In the genomic region with DNA sequence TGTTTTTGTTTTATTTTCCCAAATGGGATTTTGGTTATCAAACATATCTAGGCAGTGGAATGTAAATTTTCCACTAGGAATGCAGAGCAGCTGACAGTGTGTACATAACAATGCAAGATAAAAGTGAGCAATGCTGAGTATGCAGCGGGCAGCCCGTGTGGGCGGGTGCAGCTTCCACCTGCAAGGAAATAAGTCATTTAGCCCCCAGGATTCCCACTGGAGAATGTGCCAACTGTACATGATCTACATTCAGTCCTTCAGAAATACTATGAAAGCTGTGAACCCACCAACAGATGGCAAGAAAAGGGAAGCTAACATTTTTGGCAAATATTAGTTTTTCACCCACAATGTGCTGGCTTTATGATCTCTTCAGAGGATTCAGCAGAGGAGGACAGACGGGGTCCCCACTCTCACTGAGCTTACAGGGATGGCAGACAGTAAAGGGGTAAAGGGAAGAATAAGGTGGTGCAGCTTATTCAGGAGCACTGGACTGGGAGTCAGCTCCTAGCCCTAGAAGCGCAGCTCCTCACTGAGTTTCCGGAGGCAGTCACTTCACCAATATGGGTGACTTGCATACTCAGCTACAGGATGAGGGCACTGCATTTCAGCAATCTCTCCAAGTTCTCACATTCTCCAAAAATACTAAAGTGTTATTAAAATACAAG, we compare ENCODE assay signal across 14 cellular contexts. TPM values are rescaled to one million over a fixed set of nuclear protein-coding genes. Genes with fewer than 3 reads are reported as not detected.
DNase-seq lines count a peak whose midpoint lies in the region; ATAC-seq, FAIRE-seq and TF ChIP-seq lines count a peak whose summit lies in the region.
"Had no signal": no experiment of that assay in that cellular context is flagged by ENCODE, and none has a peak within 500 bp of the region (broad histone marks: within the 10 kb centered on the region; RNA-seq: fewer than 3 reads in every experiment).

No MANE protein-coding gene starts in this region.

- H3K27me3 Mint-ChIP-seq in astrocyte (ENCODE audit: low read depth, unreplicated experiment) = no peaks in the 10 kb centered on the region

- peak overlapping the region; percentile 47 for H3K4me3 Mint-ChIP-seq in astrocyte (ENCODE audit: unreplicated experiment)

- H3K27ac Mint-ChIP-seq in astrocyte (ENCODE audit: unreplicated experiment) = peak overlapping the region; percentile 99

- H3K79me2 ChIP-seq in astrocyte (ENCODE audit: insufficient read depth, low read length) (no peaks in the 10 kb centered on the region), smooth muscle cell (ENCODE audit: low read depth) (no peaks in the 10 kb centered on the region)

- H3K4me1 ChIP-seq in astrocyte (ENCODE audit: insufficient read depth, low read length) (peaks cover 11% of the 10 kb centered on the region), smooth muscle cell (ENCODE audit: low read depth) (no peaks in the 10 kb centered on the region)

- peaks cover 32% of the 10 kb centered on the region for H3K4me1 Mint-ChIP-seq in astrocyte (ENCODE audit: low read depth, unreplicated experiment)

- H3K4me3 ChIP-seq in astrocyte (ENCODE audit: insufficient read depth, low read depth, low read length) = no peak overlapping the region
- H3K4me3 ChIP-seq in smooth muscle cell = no peak overlapping the region

- H3K27ac ChIP-seq in astrocyte (ENCODE audit: low read depth, low read length) (peak overlapping the region; percentile 49), smooth muscle cell (ENCODE audit: low read depth) (no peak overlapping the region)

- WGBS in smooth muscle cell (ENCODE audit: low lambda C conversion rate) = 47% methylated on average over 6 of the region's 6 CpGs

- H3K36me3 Mint-ChIP-seq in astrocyte (ENCODE audit: low read depth, unreplicated experiment) = no peaks in the 10 kb centered on the region

- H3K9me3 ChIP-seq in astrocyte (ENCODE audit: insufficient read depth, low read depth, low read length) (no peaks in the 10 kb centered on the region), smooth muscle cell (replicated peaks; ENCODE audit: low read depth) (no peaks in the 10 kb centered on the region)

- peaks cover 1% of the 10 kb centered on the region for H3K9me3 Mint-ChIP-seq in astrocyte (ENCODE audit: unreplicated experiment)

- H3K4me2 ChIP-seq in astrocyte (ENCODE audit: low read length) = peak overlapping the region; percentile 37
- peak overlapping the region; percentile 19 for H3K4me2 ChIP-seq in smooth muscle cell

- DNase-seq in HK-2 (ENCODE audit: unreplicated experiment) (peak; percentile 78), astrocyte (ENCODE audit: low read depth) (peak; percentile 98), iPS-NIHi11 (ENCODE audit: low spot score) (peak; percentile 44), smooth muscle cell (lab: John Stamatoyannopoulos, UW; ENCODE audit: unreplicated experiment) (no peak), NCI-H1417 treated with DMSO at 0.1 percent for 48 hours (lab: John Stamatoyannopoulos, UW) (no peak), NCI-H2107 treated with DMSO at 0.1 percent for 48 hours (lab: John Stamatoyannopoulos, UW; ENCODE audit: unreplicated experiment) (no peak)
- DNase-seq: activated T-cell treated with anti-CD3 and anti-CD28 coated beads for 4 hours; central memory CD4-positive, alpha-beta T cell; DMS79; MM.1S; NCI-H82; occipital lobe; T-helper 9 cell had no signal

- no peak for ATAC-seq in GM21825 (IDR thresholded peaks at IDR 0.05; ENCODE audit: unreplicated experiment)

- TF ChIP-seq CTCF in astrocyte (IDR thresholded peaks at IDR 0.05; ENCODE audit: insufficient read depth, low read depth, low read length) = no peak
- TF ChIP-seq CTCF in smooth muscle cell (IDR thresholded peaks at IDR 0.05; ENCODE audit: borderline replicate concordance, insufficient read depth, poor library complexity, severe bottlenecking) = no peak

- no peaks in the 10 kb centered on the region for H3F3A ChIP-seq in smooth muscle cell (ENCODE audit: low read depth)

- H2AFZ ChIP-seq in astrocyte (ENCODE audit: low read depth, low read length) (no peak overlapping the region), smooth muscle cell (ENCODE audit: low read depth) (no peak overlapping the region)

- H3K27me3 ChIP-seq in astrocyte (ENCODE audit: insufficient read depth, low read length) (no peaks in the 10 kb centered on the region), smooth muscle cell (ENCODE audit: low read depth) (no peaks in the 10 kb centered on the region)

- FAIRE-seq in astrocyte (lab: Jason Lieb, UNC) = no peak

- H4K20me1 ChIP-seq in astrocyte (ENCODE audit: insufficient read depth, low read length) = no peaks in the 10 kb centered on the region
- no peaks in the 10 kb centered on the region for H4K20me1 ChIP-seq in smooth muscle cell (ENCODE audit: low read depth)

- H3K9ac ChIP-seq in astrocyte (ENCODE audit: low read length) (peak overlapping the region; percentile 16), smooth muscle cell (ENCODE audit: low read depth) (no peak overlapping the region)

- H3K36me3 ChIP-seq in astrocyte (ENCODE audit: insufficient read depth, low read length) = no peaks in the 10 kb centered on the region
- no peaks in the 10 kb centered on the region for H3K36me3 ChIP-seq in smooth muscle cell (ENCODE audit: low read depth)

RNA-seq across cellular contexts. Expression of gene DCDC2, which starts 44.2 kb away (rescaled TPM):
- total RNA-seq in astrocyte (3.2 and 4.5 TPM in 2 replicates), smooth muscle cell (not detected in 2 replicates)
- not detected in 2 replicates for polyA plus RNA-seq in smooth muscle cell

Comparison
In these comparisons a context has a peak if more than half of its experiments do, and no peak if none do; other contexts are left out.
1. DNase-seq: peak in HK-2 (single experiment), astrocyte (single experiment) and iPS-NIHi11 (single experiment); none in smooth muscle cell (single experiment), NCI-H1417 treated with DMSO at 0.1 percent for 48 hours (single experiment) and NCI-H2107 treated with DMSO at 0.1 percent for 48 hours (single experiment).